In the genomic region with DNA sequence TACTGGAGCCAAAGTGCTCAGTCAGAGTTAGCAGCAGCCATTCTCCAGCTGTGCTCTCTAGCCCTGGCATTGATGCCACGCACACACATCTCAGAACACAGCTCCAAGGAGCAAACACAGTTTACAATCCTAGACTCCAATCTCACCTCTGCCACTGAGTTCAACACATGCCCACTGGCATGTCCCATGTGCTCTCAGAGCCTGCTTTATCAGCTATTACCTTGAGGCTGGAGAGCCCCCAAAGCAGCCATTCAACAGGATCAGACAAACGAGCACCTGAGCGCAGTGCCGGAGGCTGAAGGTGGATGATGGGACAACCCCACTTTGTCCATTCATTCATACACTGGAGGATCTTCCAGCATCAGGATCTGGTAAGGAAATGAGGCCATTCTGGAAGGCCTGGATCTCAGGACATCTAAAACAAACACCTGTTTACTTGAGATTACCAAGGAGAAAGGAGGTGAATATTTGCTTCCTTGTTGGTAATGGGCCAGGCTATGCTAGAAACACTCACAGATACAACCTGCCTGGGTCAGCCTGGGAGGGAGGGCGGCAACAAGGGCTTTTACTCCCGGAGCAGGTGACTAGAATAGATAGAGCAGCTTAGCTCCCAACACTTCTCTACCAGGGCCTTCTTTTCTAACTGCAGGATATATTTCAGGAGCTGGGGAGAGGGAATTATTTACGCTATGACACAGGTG, we compare ENCODE assay signal across 16 cellular contexts. TPM values are rescaled to one million over a fixed set of nuclear protein-coding genes. Genes with fewer than 3 reads are reported as not detected.
A peak's percentile ranks its signal among the peaks of the same experiment; 100 is the strongest.
DNase-seq lines count a peak whose midpoint lies in the region; ATAC-seq and TF ChIP-seq lines count a peak whose summit lies in the region.
"Had no signal": no experiment of that assay in that cellular context is flagged by ENCODE, and none has a peak within 500 bp of the region (broad histone marks: within the 10 kb centered on the region; RNA-seq: fewer than 3 reads in every experiment).

No MANE protein-coding gene starts in this region.

- peak overlapping the region; percentile 71 for H3K27ac ChIP-seq in RWPE1
- H3K27ac ChIP-seq: ascending aorta, neutrophil had no signal

- H3K27me3 Mint-ChIP-seq in activated CD4-positive, alpha-beta T cell treated with anti-CD3 and anti-CD28 coated beads, Interleukin-2, amount 10 ng/mL, durations not matched to agents 7 days and 5 days: no peaks in the 10 kb centered on the region
- no peaks in the 10 kb centered on the region for H3K27me3 Mint-ChIP-seq in stimulated activated memory B cell treated with anti-CD40 and anti-IgM and Interleukin-4, amounts not matched to agents 10 μg/mL and 1 μg/mL and 100 μg/mL, for 72 hours

- no peak for TF ChIP-seq POLR2A in erythroblast (IDR thresholded peaks at IDR 0.05; ENCODE audit: low read length)

- peaks cover 36% of the 10 kb centered on the region for H3K4me1 Mint-ChIP-seq in activated CD4-positive, alpha-beta T cell treated with anti-CD3 and anti-CD28 coated beads, Interleukin-2, amount 10 ng/mL, durations not matched to agents 7 days and 5 days
- H3K4me1 Mint-ChIP-seq in stimulated activated memory B cell treated with anti-CD40 and anti-IgM and Interleukin-4, amounts not matched to agents 10 μg/mL and 1 μg/mL and 100 μg/mL, for 72 hours: peaks cover 27% of the 10 kb centered on the region

- peaks cover 18% of the 10 kb centered on the region for H3K36me3 Mint-ChIP-seq in activated CD4-positive, alpha-beta T cell treated with anti-CD3 and anti-CD28 coated beads, Interleukin-2, amount 10 ng/mL, durations not matched to agents 7 days and 5 days (ENCODE audit: low read depth)
- H3K36me3 Mint-ChIP-seq in stimulated activated memory B cell treated with anti-CD40 and anti-IgM and Interleukin-4, amounts not matched to agents 10 μg/mL and 1 μg/mL and 100 μg/mL, for 72 hours: peaks cover 8% of the 10 kb centered on the region

- ATAC-seq in stimulated activated memory B cell treated with anti-CD40 and anti-IgM and Interleukin-4, amounts not matched to agents 10 μg/mL and 1 μg/mL and 100 μg/mL, for 72 hours: no peak
- no peak for ATAC-seq in HG03280 (IDR thresholded peaks at IDR 0.05; ENCODE audit: unreplicated experiment)
- ATAC-seq: Right ventricle myocardium inferior had no signal

- no peak for DNase-seq in activated CD4-positive, alpha-beta T cell treated with anti-CD3 and anti-CD28 coated beads, Interleukin-2, amount 10 ng/mL, durations not matched to agents 7 days and 5 days
- DNase-seq in activated CD4-positive, alpha-beta T cell treated with anti-CD3 and anti-CD28 coated beads, Interleukin-2, amount 50 U/mL, for 1 hour: no peak
- DNase-seq in RWPE1 (ENCODE audit: low spot score) (no peak), erythroblast (lab: John Stamatoyannopoulos, UW) (peak; percentile 48 to 69), NCI-H345 (lab: John Stamatoyannopoulos, UW) (no peak), DMS53 treated with DMSO at 0.1 percent for 48 hours (lab: John Stamatoyannopoulos, UW; ENCODE audit: unreplicated experiment) (no peak)
- DNase-seq: activated CD8-positive, alpha-beta memory T cell treated with anti-CD3 and anti-CD28 coated beads, Interleukin-2, amount 50 U/mL, for 48 hours; H9; NCI-H187 treated with DMSO at 0.1 percent for 48 hours; NCI-H748 treated with DMSO at 0.1 percent for 48 hours; substantia nigra had no signal

- H3K4me3 Mint-ChIP-seq in activated CD4-positive, alpha-beta T cell treated with anti-CD3 and anti-CD28 coated beads, Interleukin-2, amount 10 ng/mL, durations not matched to agents 7 days and 5 days: no peak overlapping the region
- H3K4me3 Mint-ChIP-seq in stimulated activated memory B cell treated with anti-CD40 and anti-IgM and Interleukin-4, amounts not matched to agents 10 μg/mL and 1 μg/mL and 100 μg/mL, for 72 hours: no peak overlapping the region
- H3K4me3 Mint-ChIP-seq: H9 had no signal

- no peaks in the 10 kb centered on the region for H3K9me3 Mint-ChIP-seq in activated CD4-positive, alpha-beta T cell treated with anti-CD3 and anti-CD28 coated beads, Interleukin-2, amount 10 ng/mL, durations not matched to agents 7 days and 5 days
- H3K9me3 Mint-ChIP-seq in stimulated activated memory B cell treated with anti-CD40 and anti-IgM and Interleukin-4, amounts not matched to agents 10 μg/mL and 1 μg/mL and 100 μg/mL, for 72 hours: no peaks in the 10 kb centered on the region
- H3K9me3 Mint-ChIP-seq: H9 had no signal

- H3K27ac Mint-ChIP-seq in activated CD4-positive, alpha-beta T cell treated with anti-CD3 and anti-CD28 coated beads, Interleukin-2, amount 10 ng/mL, durations not matched to agents 7 days and 5 days: peak overlapping the region; percentile 86
- peak overlapping the region; percentile 44 for H3K27ac Mint-ChIP-seq in stimulated activated memory B cell treated with anti-CD40 and anti-IgM and Interleukin-4, amounts not matched to agents 10 μg/mL and 1 μg/mL and 100 μg/mL, for 72 hours

- TF ChIP-seq CTCF in RWPE1 (conservative IDR thresholded peaks at IDR 0.05; ENCODE audit: low read depth): no peak

- CTCF ChIA-PET in activated CD4-positive, alpha-beta T cell treated with anti-CD3 and anti-CD28 coated beads, Interleukin-2, amount 10 ng/mL, durations not matched to agents 7 days and 5 days (lab: Charles Lee): interaction anchor here (1.2 to 3.7 kb wide), 6 partner anchors 9 to 36 kb away, joined by 3 to 23 read pairs (median 6); no protein-coding TSS in a partner anchor
- CTCF ChIA-PET in RWPE1 (lab: Yijun Ruan, JAX): interaction anchor here (0.5 kb wide), 1 partner anchor 1031 kb away, joined by 3 read pairs; no protein-coding TSS in a partner anchor

- POLR2A ChIA-PET in activated CD4-positive, alpha-beta T cell treated with anti-CD3 and anti-CD28 coated beads, Interleukin-2, amount 10 ng/mL, durations not matched to agents 7 days and 5 days (lab: Charles Lee): interaction anchor here (0.5 kb wide), 1 partner anchor 22 kb away, joined by 3 read pairs; no protein-coding TSS in a partner anchor
- POLR2A ChIA-PET in RWPE1 (lab: Yijun Ruan, JAX; ENCODE audit: low non-redundant PET): no interaction called here

RNA-seq across cellular contexts. Expression of gene RANBP10, which starts 25.4 kb away (rescaled TPM):
- 10 to 100 TPM; 28.2 to 30.4 TPM for total RNA-seq in activated CD4-positive, alpha-beta T cell treated with anti-CD3 and anti-CD28 coated beads, Interleukin-2, amount 10 ng/mL, durations not matched to agents 7 days and 5 days

RNA-seq across cellular contexts. Expression of gene TSNAXIP1, which starts 25.7 kb away (rescaled TPM):
- total RNA-seq in activated CD4-positive, alpha-beta T cell treated with anti-CD3 and anti-CD28 coated beads, Interleukin-2, amount 10 ng/mL, durations not matched to agents 7 days and 5 days: under 1 TPM; 0.27 to 0.33 TPM

Comparison
In these comparisons a context has a peak if more than half of its experiments do, and no peak if none do; other contexts are left out.
1. DNase-seq: peak in erythroblast (2 of 2); none in activated CD4-positive, alpha-beta T cell treated with anti-CD3 and anti-CD28 coated beads, Interleukin-2, amount 10 ng/mL, durations not matched to agents 7 days and 5 days (single experiment), activated CD4-positive, alpha-beta T cell treated with anti-CD3 and anti-CD28 coated beads, Interleukin-2, amount 50 U/mL, for 1 hour (single experiment), RWPE1 (single experiment), NCI-H345 (single experiment) and DMS53 treated with DMSO at 0.1 percent for 48 hours (single experiment).